ENCODE assay signal across 8 cellular contexts in genomic region chr14:51828017-51828797, GRCh38. TPM values are rescaled to one million over a fixed set of nuclear protein-coding genes. Genes with fewer than 3 reads are reported as not detected.
A peak's percentile ranks its signal among the peaks of the same experiment; 100 is the strongest.
DNase-seq lines count a peak whose midpoint lies in the region; ATAC-seq, FAIRE-seq and TF ChIP-seq lines count a peak whose summit lies in the region.

No MANE protein-coding gene starts in this region.

- no peaks in the 10 kb centered on the region for H3K9me3 ChIP-seq in MG63

- ATAC-seq in GM21786 (IDR thresholded peaks at IDR 0.05; ENCODE audit: unreplicated experiment) = peak; percentile 99

- H3K4me3 Mint-ChIP-seq in activated CD4-positive, alpha-beta T cell treated with anti-CD3 and anti-CD28 coated beads, Interleukin-2, amount 10 ng/mL, durations not matched to agents 24 days and 14 days = peak overlapping the region; percentile 48

- intact Hi-C loops in activated CD4-positive, alpha-beta T cell treated with anti-CD3 and anti-CD28 coated beads, Interleukin-2, amount 10 ng/mL, durations not matched to agents 24 days and 14 days (cut with micrococcal nuclease) = loop anchor here (1.0 to 5.0 kb wide), 3 partner anchors 19 to 149 kb away; no protein-coding TSS in a partner anchor

- DNase-seq in GM03348 (ENCODE audit: low spot score) (peak; percentile 56), MG63 (peak; percentile 41), epithelial cell of esophagus (ENCODE audit: low read depth) (peak; percentile 85), NCI-H2029 (lab: John Stamatoyannopoulos, UW) (no peak), D721Med (ENCODE audit: insufficient read length, low spot score) (no peak)
- DNase-seq in activated CD4-positive, alpha-beta T cell treated with anti-CD3 and anti-CD28 coated beads, Interleukin-2, amount 10 ng/mL, durations not matched to agents 24 days and 14 days = peak; percentile 88
- DNase-seq in stimulated activated CD4-positive, alpha-beta T cell treated with anti-CD3 and anti-CD28 coated beads, Interleukin-4, amount 100 ng/mL, for 1 hour = peak; percentile 56

- no peaks in the 10 kb centered on the region for H3K36me3 ChIP-seq in MG63

- H3K36me3 Mint-ChIP-seq in activated CD4-positive, alpha-beta T cell treated with anti-CD3 and anti-CD28 coated beads, Interleukin-2, amount 10 ng/mL, durations not matched to agents 24 days and 14 days (ENCODE audit: low read depth) = no peaks in the 10 kb centered on the region

- no peaks in the 10 kb centered on the region for H3K27me3 ChIP-seq in MG63

- no peak for TF ChIP-seq CTCF in epithelial cell of esophagus (IDR thresholded peaks at IDR 0.05; ENCODE audit: insufficient read depth, low read depth, low read length, missing control alignments)
- no peak for TF ChIP-seq CTCF in D721Med (IDR thresholded peaks at IDR 0.05; ENCODE audit: insufficient read depth, missing control alignments)

- peak overlapping the region; percentile 18 for H3K27ac Mint-ChIP-seq in activated CD4-positive, alpha-beta T cell treated with anti-CD3 and anti-CD28 coated beads, Interleukin-2, amount 10 ng/mL, durations not matched to agents 24 days and 14 days

- no peak for FAIRE-seq in D721Med (lab: Jason Lieb, UNC)

- H3K27me3 Mint-ChIP-seq in activated CD4-positive, alpha-beta T cell treated with anti-CD3 and anti-CD28 coated beads, Interleukin-2, amount 10 ng/mL, durations not matched to agents 24 days and 14 days = peaks cover 5% of the 10 kb centered on the region

- H3K9me3 Mint-ChIP-seq in activated CD4-positive, alpha-beta T cell treated with anti-CD3 and anti-CD28 coated beads, Interleukin-2, amount 10 ng/mL, durations not matched to agents 24 days and 14 days = no peaks in the 10 kb centered on the region

- no peak overlapping the region for H3K4me3 ChIP-seq in MG63
- no peak overlapping the region for H3K4me3 ChIP-seq in epithelial cell of esophagus (ENCODE audit: low read length)

- H3K4me1 Mint-ChIP-seq in activated CD4-positive, alpha-beta T cell treated with anti-CD3 and anti-CD28 coated beads, Interleukin-2, amount 10 ng/mL, durations not matched to agents 24 days and 14 days = peaks cover 3% of the 10 kb centered on the region

RNA-seq across cellular contexts. Expression of gene GNG2, which starts 32.2 kb away (rescaled TPM):
- 5.4 and 6.9 TPM in 2 replicates for total RNA-seq in MG63 (2014; rRNA removed; shearing (Covaris generic); ENCODE audit: low replicate concordance)
- total RNA-seq in activated CD4-positive, alpha-beta T cell treated with anti-CD3 and anti-CD28 coated beads, Interleukin-2, amount 10 ng/mL, durations not matched to agents 24 days and 14 days = 104 and 105 TPM in 2 replicates

Comparison
In these comparisons a context has a peak if more than half of its experiments do, and no peak if none do; other contexts are left out.
1. DNase-seq: peak in GM03348 (single experiment), MG63 (single experiment), activated CD4-positive, alpha-beta T cell treated with anti-CD3 and anti-CD28 coated beads, Interleukin-2, amount 10 ng/mL, durations not matched to agents 24 days and 14 days (single experiment), epithelial cell of esophagus (single experiment) and stimulated activated CD4-positive, alpha-beta T cell treated with anti-CD3 and anti-CD28 coated beads, Interleukin-4, amount 100 ng/mL, for 1 hour (single experiment); none in NCI-H2029 (single experiment) and D721Med (single experiment).
2. RNA of gene GNG2, which starts 32.2 kb away (total RNA-seq): 104 to 105 TPM in activated CD4-positive, alpha-beta T cell treated with anti-CD3 and anti-CD28 coated beads, Interleukin-2, amount 10 ng/mL, durations not matched to agents 24 days and 14 days; 5.4 to 6.9 TPM in MG63; every median in the first group is over 10 times any median in the second.